In the genomic region with DNA sequence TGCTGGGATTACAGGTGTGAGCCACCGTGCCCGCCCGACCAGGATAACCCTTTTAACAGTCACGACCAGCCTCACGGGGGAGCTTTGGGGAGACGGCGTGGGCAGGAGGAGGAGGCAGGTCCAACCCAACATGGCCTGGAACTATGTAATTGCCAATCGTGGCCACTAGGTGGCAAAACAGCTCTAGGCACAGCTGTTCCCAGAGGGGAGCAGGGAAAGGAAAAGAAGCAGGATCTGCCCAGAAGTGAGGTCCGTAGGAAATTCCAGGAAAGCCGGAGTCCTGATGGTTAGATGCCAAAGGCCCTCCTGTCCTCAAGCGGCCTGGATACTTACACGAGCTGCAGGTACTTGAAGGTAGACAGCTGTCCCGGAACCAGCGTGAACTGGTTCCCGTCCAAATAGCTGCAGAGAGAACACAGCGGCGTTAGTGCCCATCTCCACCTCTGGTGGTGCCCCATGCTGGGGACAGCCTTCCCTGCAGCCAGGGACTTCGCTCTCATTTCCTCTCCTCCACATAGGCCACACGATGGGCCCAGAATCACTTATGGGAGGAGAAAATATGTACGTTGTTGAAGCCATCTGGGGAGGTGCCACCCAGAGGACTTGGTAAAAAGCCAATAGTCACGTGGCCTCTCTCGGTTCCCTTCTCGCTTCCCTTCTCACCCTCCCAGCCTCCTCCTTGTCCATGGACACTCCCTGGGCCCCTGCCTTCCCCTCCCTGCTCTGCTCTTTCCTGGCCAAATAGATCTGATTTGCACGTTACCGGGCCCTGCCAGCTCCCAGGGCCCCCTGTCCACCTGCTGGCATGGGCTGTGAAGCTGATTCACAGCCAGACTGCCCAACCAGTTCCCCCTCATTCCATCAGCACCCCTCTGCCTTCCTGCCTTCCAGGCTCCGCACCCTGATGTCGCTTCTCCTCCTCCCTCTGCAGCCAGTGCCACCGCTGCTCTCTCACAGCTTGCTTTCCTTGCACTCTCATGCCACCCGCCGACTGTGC, we compare ENCODE assay signal across 1 cellular context.
A peak's percentile ranks its signal among the peaks of the same experiment; 100 is the strongest.
TF ChIP-seq lines count a peak whose summit lies in the region.

No MANE protein-coding gene starts in this region.

TF ChIP-seq in HepG2, 621 proteins besides CTCF, POLR2A, EP300 and RAD21 (continued from another document and continues in another):
- TF ChIP-seq ZNF142 (CRISPR knock-in tag; IDR thresholded peaks at IDR 0.05), result peak; percentile 88
- TF ChIP-seq ZFP1 (CRISPR knock-in tag; IDR thresholded peaks at IDR 0.05), result no peak; the same call in 1 of the 2 replicates
- TF ChIP-seq EHMT2 (IDR thresholded peaks at IDR 0.05; ENCODE audit: borderline replicate concordance, low read depth, low read length), result no peak
- no peak for TF ChIP-seq ZSCAN30 (CRISPR knock-in tag; IDR thresholded peaks at IDR 0.05)
- TF ChIP-seq ZGPAT (CRISPR knock-in tag; IDR thresholded peaks at IDR 0.05), result 0 out of 2 replicates have a peak, but pooled peaks have one; percentile 31
- peak; percentile 47; the same call in 1 of the 2 replicates for TF ChIP-seq CCDC6 (CRISPR knock-in tag; IDR thresholded peaks at IDR 0.05)
- no peak for TF ChIP-seq AKAP8 (CRISPR knock-in tag; IDR thresholded peaks at IDR 0.05)
- no peak for TF ChIP-seq HNRNPUL1 (IDR thresholded peaks at IDR 0.05; ENCODE audit: low read depth, low read length)
- TF ChIP-seq GMEB1 (CRISPR knock-in tag; IDR thresholded peaks at IDR 0.05; ENCODE audit: borderline replicate concordance), result no peak
- TF ChIP-seq ZC3H13 (CRISPR knock-in tag; IDR thresholded peaks at IDR 0.05), result no peak
- no peak for TF ChIP-seq ZNF83 (CRISPR knock-in tag; IDR thresholded peaks at IDR 0.05; ENCODE audit: borderline replicate concordance)
- no peak for TF ChIP-seq NPAS2 (CRISPR knock-in tag; IDR thresholded peaks at IDR 0.05; ENCODE audit: borderline replicate concordance)
- TF ChIP-seq, protein P1, sequence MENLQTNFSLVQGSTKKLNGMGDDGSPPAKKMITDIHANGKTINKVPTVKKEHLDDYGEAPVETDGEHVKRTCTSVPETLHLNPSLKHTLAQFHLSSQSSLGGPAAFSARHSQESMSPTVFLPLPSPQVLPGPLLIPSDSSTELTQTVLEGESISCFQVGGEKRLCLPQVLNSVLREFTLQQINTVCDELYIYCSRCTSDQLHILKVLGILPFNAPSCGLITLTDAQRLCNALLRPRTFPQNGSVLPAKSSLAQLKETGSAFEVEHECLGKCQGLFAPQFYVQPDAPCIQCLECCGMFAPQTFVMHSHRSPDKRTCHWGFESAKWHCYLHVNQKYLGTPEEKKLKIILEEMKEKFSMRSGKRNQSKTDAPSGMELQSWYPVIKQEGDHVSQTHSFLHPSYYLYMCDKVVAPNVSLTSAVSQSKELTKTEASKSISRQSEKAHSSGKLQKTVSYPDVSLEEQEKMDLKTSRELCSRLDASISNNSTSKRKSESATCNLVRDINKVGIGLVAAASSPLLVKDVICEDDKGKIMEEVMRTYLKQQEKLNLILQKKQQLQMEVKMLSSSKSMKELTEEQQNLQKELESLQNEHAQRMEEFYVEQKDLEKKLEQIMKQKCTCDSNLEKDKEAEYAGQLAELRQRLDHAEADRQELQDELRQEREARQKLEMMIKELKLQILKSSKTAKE (CRISPR knock-in tag; IDR thresholded peaks at IDR 0.05; ENCODE audit: borderline replicate concordance), result no peak
- no peak for TF ChIP-seq ZSCAN22 (CRISPR knock-in tag; IDR thresholded peaks at IDR 0.05)
- no peak for TF ChIP-seq ZNF605 (CRISPR knock-in tag; IDR thresholded peaks at IDR 0.05)
- TF ChIP-seq AGO2 (optimal IDR thresholded peaks at IDR 0.05; ENCODE audit: low read depth, low read length), result no peak
- peak; percentile 55; the same call in 1 of the 2 replicates for TF ChIP-seq ZNF501 (CRISPR knock-in tag; IDR thresholded peaks at IDR 0.05)
- 0 out of 2 replicates have a peak, but pooled peaks have one; percentile 17 for TF ChIP-seq ARID5B (CRISPR knock-in tag; IDR thresholded peaks at IDR 0.05)
- peak; percentile 48; the same call in 1 of the 2 replicates for TF ChIP-seq TFDP1 (CRISPR knock-in tag; IDR thresholded peaks at IDR 0.05; ENCODE audit: borderline replicate concordance)
- TF ChIP-seq ZNF468 (CRISPR knock-in tag; IDR thresholded peaks at IDR 0.05), result no peak
- no peak for TF ChIP-seq ZNF263 (CRISPR knock-in tag; IDR thresholded peaks at IDR 0.05)
- TF ChIP-seq, protein P2, sequence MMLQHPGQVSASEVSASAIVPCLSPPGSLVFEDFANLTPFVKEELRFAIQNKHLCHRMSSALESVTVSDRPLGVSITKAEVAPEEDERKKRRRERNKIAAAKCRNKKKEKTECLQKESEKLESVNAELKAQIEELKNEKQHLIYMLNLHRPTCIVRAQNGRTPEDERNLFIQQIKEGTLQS (CRISPR knock-in tag; IDR thresholded peaks at IDR 0.05), result no peak
- TF ChIP-seq ZNF572 (CRISPR knock-in tag; IDR thresholded peaks at IDR 0.05), result 0 out of 2 replicates have a peak, but pooled peaks have one; percentile 52
- 0 out of 2 replicates have a peak, but pooled peaks have one; percentile 41 for TF ChIP-seq ZNF33B (CRISPR knock-in tag; IDR thresholded peaks at IDR 0.05)
- TF ChIP-seq MTA1 (CRISPR knock-in tag; IDR thresholded peaks at IDR 0.05; ENCODE audit: borderline replicate concordance), result no peak
- TF ChIP-seq, protein P3, sequence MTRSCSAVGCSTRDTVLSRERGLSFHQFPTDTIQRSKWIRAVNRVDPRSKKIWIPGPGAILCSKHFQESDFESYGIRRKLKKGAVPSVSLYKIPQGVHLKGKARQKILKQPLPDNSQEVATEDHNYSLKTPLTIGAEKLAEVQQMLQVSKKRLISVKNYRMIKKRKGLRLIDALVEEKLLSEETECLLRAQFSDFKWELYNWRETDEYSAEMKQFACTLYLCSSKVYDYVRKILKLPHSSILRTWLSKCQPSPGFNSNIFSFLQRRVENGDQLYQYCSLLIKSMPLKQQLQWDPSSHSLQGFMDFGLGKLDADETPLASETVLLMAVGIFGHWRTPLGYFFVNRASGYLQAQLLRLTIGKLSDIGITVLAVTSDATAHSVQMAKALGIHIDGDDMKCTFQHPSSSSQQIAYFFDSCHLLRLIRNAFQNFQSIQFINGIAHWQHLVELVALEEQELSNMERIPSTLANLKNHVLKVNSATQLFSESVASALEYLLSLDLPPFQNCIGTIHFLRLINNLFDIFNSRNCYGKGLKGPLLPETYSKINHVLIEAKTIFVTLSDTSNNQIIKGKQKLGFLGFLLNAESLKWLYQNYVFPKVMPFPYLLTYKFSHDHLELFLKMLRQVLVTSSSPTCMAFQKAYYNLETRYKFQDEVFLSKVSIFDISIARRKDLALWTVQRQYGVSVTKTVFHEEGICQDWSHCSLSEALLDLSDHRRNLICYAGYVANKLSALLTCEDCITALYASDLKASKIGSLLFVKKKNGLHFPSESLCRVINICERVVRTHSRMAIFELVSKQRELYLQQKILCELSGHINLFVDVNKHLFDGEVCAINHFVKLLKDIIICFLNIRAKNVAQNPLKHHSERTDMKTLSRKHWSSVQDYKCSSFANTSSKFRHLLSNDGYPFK (CRISPR knock-in tag; IDR thresholded peaks at IDR 0.05; ENCODE audit: borderline replicate concordance), result peak; percentile 17; the same call in 1 of the 2 replicates
- no peak for TF ChIP-seq ZNF337 (CRISPR knock-in tag; IDR thresholded peaks at IDR 0.05; ENCODE audit: borderline replicate concordance, low read depth)
- no peak for TF ChIP-seq LCORL (IDR thresholded peaks at IDR 0.05)
- no peak for TF ChIP-seq LCORL (CRISPR knock-in tag; IDR thresholded peaks at IDR 0.05)
- TF ChIP-seq CC2D1A (CRISPR knock-in tag; IDR thresholded peaks at IDR 0.05), result no peak
